15 cellular contexts compared by ENCODE assay signal in genomic region chr22:20088263-20088648, GRCh38.
"Had no signal": no experiment of that assay in that cellular context is flagged by ENCODE, and none has a peak within 500 bp of the region (broad histone marks: within the 10 kb centered on the region; RNA-seq: fewer than 3 reads in every experiment).

No MANE protein-coding gene starts in this region.

- H3K9me3 ChIP-seq: left ventricle myocardium inferior, ovary, right atrium auricular region, suprapubic skin, tibial artery, upper lobe of left lung, vagina had no signal

- H3K27me3 ChIP-seq: foreskin keratinocyte, ovary, right atrium auricular region, suprapubic skin, tibial artery, upper lobe of left lung, vagina had no signal

- H3K27ac ChIP-seq: foreskin keratinocyte, left ventricle myocardium inferior, ovary, right atrium auricular region, suprapubic skin, tibial artery, upper lobe of left lung, vagina had no signal

- H3K4me3 ChIP-seq: left ventricle myocardium inferior, ovary, right atrium auricular region, suprapubic skin, tibial artery, upper lobe of left lung, vagina had no signal

- H3K4me1 ChIP-seq: foreskin keratinocyte had no signal

- DNase-seq: effector memory CD4-positive, alpha-beta T cell; foreskin keratinocyte; left ventricle myocardium inferior; mesendoderm; naive thymus-derived CD8-positive, alpha-beta T cell; ovary; small intestine; stimulated activated CD4-positive, alpha-beta T cell treated with anti-CD3 and anti-CD28 coated beads, Interleukin-2, amount 100 ng/mL, for 48 hours; stimulated activated naive CD8-positive, alpha-beta T cell treated with anti-CD3 and anti-CD28 coated beads, Interleukin-15, Interleukin-2, amounts not matched to agents 100 U/mL and 50 U/mL, for 24 hours; upper lobe of left lung had no signal

- H3K9me3 Mint-ChIP-seq: immature natural killer cell; naive thymus-derived CD8-positive, alpha-beta T cell had no signal

- ATAC-seq: foreskin keratinocyte; naive thymus-derived CD8-positive, alpha-beta T cell; stimulated activated naive CD8-positive, alpha-beta T cell treated with anti-CD3 and anti-CD28 coated beads, Interleukin-15, Interleukin-2, amounts not matched to agents 100 U/mL and 50 U/mL, for 24 hours had no signal
